29 cellular contexts compared by ENCODE assay signal in genomic region chr19:2422951-2423880, GRCh38. TPM values are rescaled to one million over a fixed set of nuclear protein-coding genes. Genes with fewer than 3 reads are reported as not detected.
A peak's percentile ranks its signal among the peaks of the same experiment; 100 is the strongest.
DNase-seq lines count a peak whose midpoint lies in the region; ATAC-seq, FAIRE-seq and TF ChIP-seq lines count a peak whose summit lies in the region.
"Had no signal": no experiment of that assay in that cellular context is flagged by ENCODE, and none has a peak within 500 bp of the region (broad histone marks: within the 10 kb centered on the region; RNA-seq: fewer than 3 reads in every experiment).

No MANE protein-coding gene starts in this region.

- no peak overlapping the region for H3K14ac ChIP-seq in mesenchymal stem cell (ENCODE audit: low read length in 2 of 2)

- H4K20me1 ChIP-seq in GM12878 (ENCODE audit: control insufficient read depth, insufficient read depth) (no peaks in the 10 kb centered on the region; the same call in 1 of the 2 replicates), osteoblast (ENCODE audit: insufficient read depth, low read length) (peaks cover 30% of the 10 kb centered on the region)

- TF ChIP-seq EP300 in GM12878 (IDR thresholded peaks at IDR 0.05; ENCODE audit: borderline replicate concordance in 1 of 2, control insufficient read depth in 1 of 2, low read depth in 2 of 2, low read length in 2 of 2) = no peak

- no peak overlapping the region for H3K18ac ChIP-seq in mesenchymal stem cell (ENCODE audit: low read depth in 1 of 2, low read length in 2 of 2)

- H3K79me1 ChIP-seq in mesenchymal stem cell (replicated peaks; ENCODE audit: low read length, poor library complexity, severe bottlenecking) = peaks cover 31% of the 10 kb centered on the region

- H3K79me2 ChIP-seq in GM12878 (ENCODE audit: control insufficient read depth, insufficient read depth, low read length) = peaks cover 22% of the 10 kb centered on the region
- peaks cover 52% of the 10 kb centered on the region for H3K79me2 ChIP-seq in osteoblast (ENCODE audit: insufficient read depth, low read length)

- H3K4ac ChIP-seq in mesenchymal stem cell (ENCODE audit: low read depth in 1 of 2, low read length in 2 of 2) = no peak overlapping the region

- POLR2A ChIA-PET in HEK293 (lab: Yijun Ruan, JAX) (interaction anchor here (0.6 to 2.5 kb wide), 6 partner anchors 10 to 830 kb away, joined by 3 to 12 read pairs (median 4); partner anchors contain the start of gene GADD45B), GM12878 (lab: Charles Lee) (interaction anchor here (0.6 kb wide), 1 partner anchor 1210 kb away, joined by 3 read pairs; no protein-coding TSS in a partner anchor)

- H2BK12ac ChIP-seq in mesenchymal stem cell (ENCODE audit: low read length in 2 of 2) = no peak overlapping the region

- H3K4me1 ChIP-seq in HEK293 (ENCODE audit: control insufficient read depth, insufficient read depth, low read length) (0 out of 2 replicates have a peak, but pooled peaks cover 2% of the 10 kb centered on the region), GM12878 (ENCODE audit: control insufficient read depth, insufficient read depth, low read length) (peaks cover 8% of the 10 kb centered on the region), osteoblast (ENCODE audit: insufficient read depth, low read length) (peaks cover 16% of the 10 kb centered on the region), mesenchymal stem cell (ENCODE audit: control insufficient read depth, insufficient read depth, low read depth, low read length) (peaks cover 32% of the 10 kb centered on the region)

- DNase-seq in NCI-H2171 treated with DMSO at 0.1 percent for 48 hours (lab: John Stamatoyannopoulos, UW) (peak; percentile 37), NCI-H2171 (lab: John Stamatoyannopoulos, UW) (no peak), GM12878 (ENCODE audit: low read depth, low spot score) (no peak), osteoblast (ENCODE audit: insufficient read length, low spot score, missing footprints) (peak; percentile 86), mesenchymal stem cell (no peak), GOT3 (lab: John Stamatoyannopoulos, UW) (no peak)
- no peak for DNase-seq in central memory CD4-positive, alpha-beta T cell
- DNase-seq: activated CD8-positive, alpha-beta memory T cell treated with anti-CD3 and anti-CD28 coated beads, Interleukin-2, amount 50 U/mL, for 48 hours; activated effector memory CD4-positive, alpha-beta T cell treated with Interleukin-2 at 50 U/mL for 16 hours; activated naive CD8-positive, alpha-beta T cell treated with anti-CD3 and anti-CD28 coated beads, Interleukin-2, amount 10 ng/mL, durations not matched to agents 7 days and 5 days; CD8-positive, alpha-beta memory T cell; effector CD4-positive, alpha-beta T cell; erythroblast; foreskin fibroblast; GM23248; Karpas-422; natural killer cell; NCI-H2029; NCI-H226; NCI-H774; RPMI8226; sigmoid colon; WERI-Rb-1 had no signal

- no peak for FAIRE-seq in GM12878 (lab: Jason Lieb, UNC)
- FAIRE-seq: G401.6, GM18507, HTR-8/SVneo had no signal

- 92% methylated on average over 13 of the region's 20 CpGs for WGBS in GM12878 (ENCODE audit: insufficient coverage, insufficient replicate concordance, low lambda C conversion rate, missing lambda C conversion rate)
- 96% methylated on average over 16 of the region's 20 CpGs for WGBS in mesenchymal stem cell

- TF ChIP-seq POLR2A in GM12878 (IDR thresholded peaks at IDR 0.05; ENCODE audit: low read depth, low read length) = no peak

- BruUV-seq in GM12878 (replicated peaks; lab: Mats Ljungman, UMichigan) = no TSS peak

- H3K4me3 ChIP-seq in HEK293 (ENCODE audit: low read depth, low read length) = no peak overlapping the region
- H3K4me3 ChIP-seq in GM12878 = no peak overlapping the region
- H3K4me3 ChIP-seq in osteoblast (ENCODE audit: insufficient read depth, low read length) = no peak overlapping the region
- H3K4me3 ChIP-seq in mesenchymal stem cell (ENCODE audit: insufficient read depth in 1 of 2, low read depth in 1 of 2, low read length in 2 of 2) = no peak overlapping the region
- H3K4me3 ChIP-seq: GM23248, sigmoid colon, upper lobe of left lung had no signal

- H3K4me2 ChIP-seq in GM12878 (ENCODE audit: control insufficient read depth, insufficient read depth) (no peak overlapping the region), osteoblast (ENCODE audit: insufficient read depth, low read length) (no peak overlapping the region), mesenchymal stem cell (ENCODE audit: low read length, poor library complexity, severe bottlenecking) (no peak overlapping the region)

- TF ChIP-seq RAD21 in GM12878 (IDR thresholded peaks at IDR 0.05; ENCODE audit: insufficient read depth, low read depth, low read length) = no peak

- H2BK15ac ChIP-seq in mesenchymal stem cell (ENCODE audit: low read depth, poor library complexity, severe bottlenecking) = no peak overlapping the region

- H3K23ac ChIP-seq in mesenchymal stem cell (ENCODE audit: low read length in 2 of 2) = no peak overlapping the region

- H4K8ac ChIP-seq in mesenchymal stem cell (ENCODE audit: low read length) = no peak overlapping the region

- no peaks in the 10 kb centered on the region for H3K9me3 ChIP-seq in HEK293 (ENCODE audit: control insufficient read depth, insufficient read depth, low read depth, low read length)
- H3K9me3 ChIP-seq in GM12878 (replicated peaks; ENCODE audit: control insufficient read depth, insufficient read depth, low read length) = no peaks in the 10 kb centered on the region
- no peaks in the 10 kb centered on the region for H3K9me3 ChIP-seq in osteoblast (ENCODE audit: low read depth, low read length)
- no peaks in the 10 kb centered on the region for H3K9me3 ChIP-seq in mesenchymal stem cell (ENCODE audit: control insufficient read depth, low read length)
- H3K9me3 ChIP-seq: sigmoid colon, upper lobe of left lung had no signal

- H2AFZ ChIP-seq in GM12878 (ENCODE audit: control insufficient read depth, low read depth, low read length) (no peak overlapping the region), osteoblast (ENCODE audit: low read length) (no peak overlapping the region), mesenchymal stem cell (ENCODE audit: low read depth, low read length) (no peak overlapping the region)
- H2AFZ ChIP-seq: GM23248 had no signal

- no peak overlapping the region for H2BK120ac ChIP-seq in mesenchymal stem cell (ENCODE audit: low read depth, low read length)

- SMC1A ChIA-PET in GM12878 (lab: Charles Lee; ENCODE audit: uncharacterized antibody, unreplicated experiment) = no interaction called here

- RAD21 ChIA-PET in GM12878 (lab: Charles Lee; ENCODE audit: unreplicated experiment) = no interaction called here

- H3K36me3 ChIP-seq in HEK293 (ENCODE audit: control insufficient read depth in 2 of 2, insufficient read depth in 1 of 2, low read length in 2 of 2) (peaks cover 3 to 24% of the 10 kb centered on the region in 2 experiments; a peak in 2 of 3 replicates), GM12878 (ENCODE audit: control insufficient read depth in 2 of 2, insufficient read depth in 2 of 2, low read length in 1 of 2) (peaks cover 0 to 5% of the 10 kb centered on the region in 2 experiments; a peak in 2 of 4 replicates), osteoblast (ENCODE audit: insufficient read depth, low read length) (peaks cover 10% of the 10 kb centered on the region), mesenchymal stem cell (ENCODE audit: control insufficient read depth in 1 of 2, insufficient read depth in 2 of 2, low read depth in 1 of 2, low read length in 2 of 2) (peaks cover 6 to 45% of the 10 kb centered on the region in 2 experiments)

- H4K91ac ChIP-seq in mesenchymal stem cell (ENCODE audit: low read length) = no peak overlapping the region

- CTCF ChIA-PET in HEK293 (lab: Yijun Ruan, JAX) = interaction anchor here (0.7 to 1.0 kb wide), 3 partner anchors 8 to 213 kb away, joined by 3 read pairs; no protein-coding TSS in a partner anchor
- CTCF ChIA-PET in GM12878 (lab: Yijun Ruan, JAX) = interaction anchor here (0.6 to 0.7 kb wide), 2 partner anchors 53 to 225 kb away, joined by 3 read pairs; partner anchors contain the start of gene GADD45B

- no peak overlapping the region for H3K27ac ChIP-seq in HEK293 (ENCODE audit: extremely low read depth, low read depth, low read length)
- H3K27ac ChIP-seq in GM12878 (ENCODE audit: control insufficient read depth, insufficient read depth) = no peak overlapping the region
- H3K27ac ChIP-seq in osteoblast (ENCODE audit: low read depth, low read length) = no peak overlapping the region
- no peak overlapping the region for H3K27ac ChIP-seq in mesenchymal stem cell (ENCODE audit: low read length, poor library complexity, severe bottlenecking)
- H3K27ac ChIP-seq: 22Rv1, GM23248, sigmoid colon, upper lobe of left lung, WERI-Rb-1 had no signal

- H3K27me3 ChIP-seq in GM12878 (replicated peaks in 1 of 2; ENCODE audit: control insufficient read depth in 2 of 2, insufficient read depth in 2 of 2, low read length in 1 of 2) (no peaks in the 10 kb centered on the region), osteoblast (ENCODE audit: insufficient read depth, low read length) (no peaks in the 10 kb centered on the region), mesenchymal stem cell (ENCODE audit: control insufficient read depth in 1 of 2, insufficient read depth in 1 of 2, low read length in 2 of 2) (no peaks in the 10 kb centered on the region)
- H3K27me3 ChIP-seq: sigmoid colon, upper lobe of left lung had no signal

- no peak overlapping the region for H3K9ac ChIP-seq in GM12878 (ENCODE audit: control insufficient read depth, insufficient read depth, low read length)
- no peak overlapping the region for H3K9ac ChIP-seq in mesenchymal stem cell (ENCODE audit: low read length)
- H3K9ac ChIP-seq: GM23248 had no signal

- TF ChIP-seq CTCF in HEK293 (tag by site-specific recombination; IDR thresholded peaks at IDR 0.05) = no peak
- TF ChIP-seq CTCF in GM12878 (IDR thresholded peaks at IDR 0.05 in 2 of 3, conservative IDR thresholded peaks at IDR 0.05 in 1 of 3; ENCODE audit: control insufficient read depth in 2 of 3, extremely low read depth in 1 of 3, insufficient read depth in 1 of 3, low read depth in 3 of 3, low read length in 3 of 3) = no peak
- TF ChIP-seq CTCF in osteoblast (IDR thresholded peaks at IDR 0.05; ENCODE audit: extremely low read depth, low read depth, low read length) = no peak

- in situ Hi-C loops in GM12878 (cut with MboI) = no loop called here

- H2AK5ac ChIP-seq in mesenchymal stem cell (ENCODE audit: low read length, severe bottlenecking) = no peak overlapping the region

- H2BK5ac ChIP-seq in mesenchymal stem cell (ENCODE audit: low read depth, low read length, poor library complexity, severe bottlenecking) = no peak overlapping the region

- intact Hi-C loops in GM12878 (cut with micrococcal nuclease; ENCODE audit: unreplicated experiment) = no loop called here

- ATAC-seq in GM12878 = no peak
- ATAC-seq: natural killer cell had no signal

RNA-seq across cellular contexts. Expression of gene TIMM13, which starts 4.2 kb away (rescaled TPM):
- 59.7 and 74.3 TPM in 2 replicates for total RNA-seq in GM12878 (2013; cell fraction: nucleolus; rRNA removed)
- total RNA-seq in GM12878 (2014; rRNA removed) (69.5 and 80.8 TPM in 2 replicates), GM12878 (2014; rRNA removed; fragmentation: Illumina TruSeq; extraction: Trizol) (28.3 and 34.4 TPM in 2 replicates), GM12878 (2021) (151 and 160 TPM in 2 replicates), osteoblast (27.7 and 27.9 TPM in 2 replicates)
- polyA plus RNA-seq in GM12878 (2011; ENCODE audit: low read depth) = 23.9 TPM
- polyA plus RNA-seq in GM12878 (2011; rRNA removed) (17.1 and 38.9 TPM in 2 replicates), GM12878 (2014; fragmentation: Illumina TruSeq; extraction: Trizol) (1.6 and 9.9 TPM in 2 replicates), GM12878 (2014; fragmentation: Nextera tagmentation; extraction: Ambion mirVana) (10 to 100 TPM; 17.9 to 46.3 TPM), GM12878 (2014; rRNA removed) (82.1 and 111 TPM in 2 replicates), GM12878 (2016; fragmentation: Nextera tagmentation; extraction: Ambion mirVana) (100 to 1,000 TPM; 200 to 205 TPM)
- 74.2 and 137 TPM in 2 replicates for polyA plus RNA-seq in GM12878 (2011; cell fraction: cytosol; rRNA removed)
- polyA plus RNA-seq in GM12878 (2011; cell fraction: nucleus; rRNA removed) = 67.2 and 71.6 TPM in 2 replicates
- polyA plus RNA-seq in GM12878 (2012) = 48.0 and 50.4 TPM in 2 replicates
- polyA minus RNA-seq in GM12878 (2011; rRNA and poly(A)+ RNA removed) = 5.5 and 23.9 TPM in 2 replicates
- polyA minus RNA-seq in GM12878 (2011; cell fraction: cytosol; rRNA and poly(A)+ RNA removed) = 18.7 and 24.1 TPM in 2 replicates
- polyA minus RNA-seq in GM12878 (2011; cell fraction: nucleus; rRNA and poly(A)+ RNA removed) = 9.9 and 18.2 TPM in 2 replicates
- 92.8 TPM for polyA plus RNA-seq in mesenchymal stem cell (2013, experiment 1 of 2)
- polyA plus RNA-seq in mesenchymal stem cell (2013, experiment 2 of 2) = 91.7 TPM

RNA-seq across cellular contexts. Expression of gene LMNB2, which starts 33.5 kb away (rescaled TPM):
- total RNA-seq in GM12878 (2013; cell fraction: nucleolus; rRNA removed) = 39.2 and 49.9 TPM in 2 replicates
- total RNA-seq in GM12878 (2014; rRNA removed) = 98.7 and 107 TPM in 2 replicates
- total RNA-seq in GM12878 (2014; rRNA removed; fragmentation: Illumina TruSeq; extraction: Trizol) = 63.4 and 66.4 TPM in 2 replicates
- 117 and 118 TPM in 2 replicates for total RNA-seq in GM12878 (2021)
- 34.0 TPM for polyA plus RNA-seq in GM12878 (2011; ENCODE audit: low read depth)
- polyA plus RNA-seq in GM12878 (2011; rRNA removed) = 62.9 and 98.1 TPM in 2 replicates
- 131 and 153 TPM in 2 replicates for polyA plus RNA-seq in GM12878 (2011; cell fraction: cytosol; rRNA removed)
- polyA plus RNA-seq in GM12878 (2011; cell fraction: nucleus; rRNA removed) = 89.5 and 121 TPM in 2 replicates
- polyA plus RNA-seq in GM12878 (2012) = 45.1 and 51.1 TPM in 2 replicates
- 80.1 and 121 TPM in 2 replicates for polyA plus RNA-seq in GM12878 (2014; fragmentation: Illumina TruSeq; extraction: Trizol)
- polyA plus RNA-seq in GM12878 (2014; fragmentation: Nextera tagmentation; extraction: Ambion mirVana) = 1 to 10 TPM in 1 of 2 experiments, under 1 TPM in 1; 0.61 to 1.9 TPM
- 94.8 and 108 TPM in 2 replicates for polyA plus RNA-seq in GM12878 (2014; rRNA removed)
- polyA plus RNA-seq in GM12878 (2016; fragmentation: Nextera tagmentation; extraction: Ambion mirVana) = 10 to 100 TPM; 10.4 to 47.3 TPM
- 61.8 and 93.7 TPM in 2 replicates for polyA minus RNA-seq in GM12878 (2011; rRNA and poly(A)+ RNA removed)
- polyA minus RNA-seq in GM12878 (2011; cell fraction: cytosol; rRNA and poly(A)+ RNA removed) = 29.2 and 34.9 TPM in 2 replicates
- polyA minus RNA-seq in GM12878 (2011; cell fraction: nucleus; rRNA and poly(A)+ RNA removed) = 14.7 and 19.8 TPM in 2 replicates
- 24.2 and 24.6 TPM in 2 replicates for total RNA-seq in osteoblast
- polyA plus RNA-seq in mesenchymal stem cell (2013, experiment 1 of 2) = 37.7 TPM
- polyA plus RNA-seq in mesenchymal stem cell (2013, experiment 2 of 2) = 35.4 TPM

RNA-seq across cellular contexts. Expression of gene GADD45B, which starts 52.7 kb away (rescaled TPM):
- total RNA-seq in GM12878 (2013; cell fraction: nucleolus; rRNA removed) = 313 and 319 TPM in 2 replicates
- total RNA-seq in GM12878 (2014; rRNA removed) = 89.5 and 97.3 TPM in 2 replicates
- total RNA-seq in GM12878 (2014; rRNA removed; fragmentation: Illumina TruSeq; extraction: Trizol) = 51.1 and 53.5 TPM in 2 replicates
- 101 and 104 TPM in 2 replicates for total RNA-seq in GM12878 (2021)
- polyA plus RNA-seq in GM12878 (2011; ENCODE audit: low read depth) = 59.9 TPM
- 112 and 180 TPM in 2 replicates for polyA plus RNA-seq in GM12878 (2011; rRNA removed)
- 262 and 293 TPM in 2 replicates for polyA plus RNA-seq in GM12878 (2011; cell fraction: cytosol; rRNA removed)
- polyA plus RNA-seq in GM12878 (2011; cell fraction: nucleus; rRNA removed) = 355 and 391 TPM in 2 replicates
- 129 and 137 TPM in 2 replicates for polyA plus RNA-seq in GM12878 (2012)
- 12.4 and 33.7 TPM in 2 replicates for polyA plus RNA-seq in GM12878 (2014; fragmentation: Illumina TruSeq; extraction: Trizol)
- 10 to 100 TPM in 1 of 2 experiments, 1 to 10 TPM in 1; 2.4 to 10.5 TPM for polyA plus RNA-seq in GM12878 (2014; fragmentation: Nextera tagmentation; extraction: Ambion mirVana)
- 150 and 165 TPM in 2 replicates for polyA plus RNA-seq in GM12878 (2014; rRNA removed)
- polyA plus RNA-seq in GM12878 (2016; fragmentation: Nextera tagmentation; extraction: Ambion mirVana) = 100 to 1,000 TPM in 1 of 2 experiments, 10 to 100 TPM in 1; 92.7 to 106 TPM
- polyA minus RNA-seq in GM12878 (2011; rRNA and poly(A)+ RNA removed) = 93.1 and 170 TPM in 2 replicates
- 64.0 and 71.2 TPM in 2 replicates for polyA minus RNA-seq in GM12878 (2011; cell fraction: cytosol; rRNA and poly(A)+ RNA removed)
- 216 and 321 TPM in 2 replicates for polyA minus RNA-seq in GM12878 (2011; cell fraction: nucleus; rRNA and poly(A)+ RNA removed)
- 41.8 and 46.3 TPM in 2 replicates for total RNA-seq in osteoblast
- polyA plus RNA-seq in mesenchymal stem cell (2013, experiment 1 of 2) = 57.8 TPM
- polyA plus RNA-seq in mesenchymal stem cell (2013, experiment 2 of 2) = 51.9 TPM

Comparison
In these comparisons a context has a peak if more than half of its experiments do, and no peak if none do; other contexts are left out.
1. DNase-seq: peak in NCI-H2171 treated with DMSO at 0.1 percent for 48 hours (single experiment) and osteoblast (single experiment); none in NCI-H2171 (single experiment), GM12878 (single experiment), mesenchymal stem cell (single experiment), GOT3 (single experiment) and central memory CD4-positive, alpha-beta T cell (single experiment).